ENCODE assay signal across 25 cellular contexts in genomic region chr22:47386812-47387510, GRCh38.
"Had no signal": no experiment of that assay in that cellular context is flagged by ENCODE, and none has a peak within 500 bp of the region (broad histone marks: within the 10 kb centered on the region; RNA-seq: fewer than 3 reads in every experiment).

No MANE protein-coding gene starts in this region.

- H3K9me3 ChIP-seq: colonic mucosa, esophagus squamous epithelium, heart right ventricle, pancreas, psoas muscle, right atrium auricular region, thoracic aorta, uterus had no signal

- H3K36me3 ChIP-seq: colonic mucosa, esophagus squamous epithelium, heart right ventricle, pancreas, right atrium auricular region, thoracic aorta, uterus had no signal

- ATAC-seq: activated CD8-positive, alpha-beta T cell treated with anti-CD3 and anti-CD28 coated beads for 36 hours; activated T-cell treated with anti-CD3 and anti-CD28 coated beads, Interleukin-2, amount 50 U/mL, for 4 hours; activated T-helper 17 cell treated with anti-CD3 and anti-CD28 coated beads, Interleukin-2, amount 50 U/mL, for 72 hours; heart right ventricle; naive thymus-derived CD4-positive, alpha-beta T cell; pancreas; psoas muscle; stimulated activated effector memory CD8-positive, alpha-beta T cell treated with anti-CD3 and anti-CD28 coated beads, Interleukin-12 subunit alpha, Interleukin-12 subunit beta, amount 100 ng/mL, for 72 hours had no signal

- H3K27ac ChIP-seq: colonic mucosa, epithelial cell of prostate, esophagus squamous epithelium, heart right ventricle, pancreas, psoas muscle, right atrium auricular region, thoracic aorta, uterus had no signal

- H3K27me3 ChIP-seq: colonic mucosa, right atrium auricular region, uterus had no signal

- H3K4me3 ChIP-seq: colonic mucosa, esophagus squamous epithelium, heart right ventricle, pancreas, psoas muscle, right atrium auricular region, thoracic aorta, uterus had no signal

- H3K4me1 ChIP-seq: colonic mucosa, esophagus squamous epithelium, heart right ventricle, pancreas, psoas muscle, right atrium auricular region, uterus had no signal

- DNase-seq: activated B cell treated with CpG ODN at 0.5 μM for 24 hours; activated CD4-positive, alpha-beta T cell treated with anti-CD3 and anti-CD28 coated beads, Interleukin-2, amount 50 U/mL, for 1 hour; activated CD8-positive, alpha-beta T cell treated with anti-CD3 and anti-CD28 coated beads for 36 hours; activated gamma-delta T cell treated with Interleukin-2 at 50 U/mL for 16 hours; activated naive CD4-positive, alpha-beta T cell treated with anti-CD3 and anti-CD28 coated beads, Interleukin-2, amount 50 U/mL, for 16 hours; activated T-cell treated with anti-CD3 and anti-CD28 coated beads, Interleukin-2, amount 50 U/mL, for 4 hours; amniotic stem cell; colonic mucosa; effector CD8-positive, alpha-beta T cell; esophagus squamous epithelium; foreskin melanocyte; heart right ventricle; mammary epithelial cell; naive thymus-derived CD4-positive, alpha-beta T cell; psoas muscle; stimulated activated CD4-positive, alpha-beta T cell treated with anti-CD3 and anti-CD28 coated beads, Interleukin-12 subunit alpha, Interleukin-12 subunit beta, amount 100 ng/mL, for 4 hours; stimulated activated CD4-positive, alpha-beta T cell treated with anti-CD3 and anti-CD28 coated beads, Interleukin-4, amount 100 ng/mL, for 24 hours; trophoblast cell; uterus had no signal
